Comparison of ENCODE assay signal across 8 cellular contexts in the genomic region with DNA sequence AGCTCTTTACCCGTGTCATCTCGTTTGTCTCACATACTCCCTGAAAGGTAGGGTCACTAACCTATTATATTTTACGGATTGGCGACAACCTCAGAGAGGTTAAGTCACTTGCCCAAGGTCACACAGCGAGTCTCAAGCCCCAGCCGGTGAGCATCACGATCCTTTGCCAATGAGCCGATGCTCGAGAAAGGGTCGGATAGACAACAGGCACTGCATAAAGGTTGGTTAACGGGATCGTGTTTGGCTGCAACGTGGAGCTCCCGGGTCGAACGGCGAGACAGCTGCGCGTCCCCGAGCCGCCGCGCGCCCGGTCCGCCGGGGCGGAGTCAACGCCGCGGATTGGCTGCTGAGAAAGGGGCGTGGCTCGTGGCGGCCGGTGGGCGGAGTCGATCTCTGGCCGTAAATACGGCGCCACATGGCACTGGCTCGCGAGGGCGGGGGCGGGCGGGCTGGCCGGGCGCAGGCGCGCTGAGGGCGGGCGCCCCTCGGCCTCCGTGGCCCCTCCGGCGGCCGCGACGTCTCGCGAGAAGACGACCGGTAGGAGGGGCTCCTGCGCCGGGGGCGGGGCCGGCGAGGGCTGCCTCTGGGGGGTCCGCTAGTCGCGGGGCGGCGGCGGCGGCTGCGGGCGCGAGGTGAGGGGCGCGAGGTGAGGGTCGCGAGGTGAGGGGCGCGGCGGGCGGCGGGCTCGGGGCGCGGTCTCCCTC. TPM values are rescaled to one million over a fixed set of nuclear protein-coding genes. Genes with fewer than 3 reads are reported as not detected.
DNase-seq lines count a peak whose midpoint lies in the region; ATAC-seq and TF ChIP-seq lines count a peak whose summit lies in the region.

A gene (plus strand): TSS at position 598 of the 704 bp plus-strand sequence. CDS start 29,029 bp downstream, outside the sequence.

- H3K36me3 Mint-ChIP-seq in activated naive CD4-positive, alpha-beta T cell treated with anti-CD3 and anti-CD28 coated beads, Interleukin-2, amount 50 U/mL, for 72 hours = peaks cover 5 to 15% of the 10 kb centered on the region in 2 donors

- H3K9me3 Mint-ChIP-seq in activated naive CD4-positive, alpha-beta T cell treated with anti-CD3 and anti-CD28 coated beads, Interleukin-2, amount 50 U/mL, for 72 hours = peaks cover 0 to 4% of the 10 kb centered on the region in 2 donors

- peak; percentile 96 for TF ChIP-seq POLR2A in NB4 (IDR thresholded peaks at IDR 0.05; ENCODE audit: extremely low read depth, insufficient read length)

- H3K4me3 ChIP-seq in HEK293 (ENCODE audit: low read depth, low read length) (peak within 1 kb of the TSS; percentile 74), NB4 (ENCODE audit: low read depth, low read length) (peak within 1 kb of the TSS; percentile 93)

- POLR2A ChIA-PET in HEK293 (lab: Yijun Ruan, JAX) = interaction anchor here (0.7 to 1.9 kb wide), 5 partner anchors 10 to 119 kb away, joined by 3 to 11 read pairs (median 4); a partner anchor contains a TSS

- H3K36me3 ChIP-seq in HEK293 (ENCODE audit: control insufficient read depth in 2 of 2, insufficient read depth in 1 of 2, low read length in 2 of 2) = no peaks in the 10 kb centered on the region

- TF ChIP-seq CTCF in HEK293 (tag by site-specific recombination; IDR thresholded peaks at IDR 0.05) (no peak), NB4 (IDR thresholded peaks at IDR 0.05; ENCODE audit: low read depth, low read length) (no peak), subcutaneous adipose tissue (IDR thresholded peaks at IDR 0.05; ENCODE audit: low read depth) (no peak)

- CTCF ChIA-PET in HEK293 (lab: Yijun Ruan, JAX) = no interaction called here

- H3K4me1 ChIP-seq in HEK293 (ENCODE audit: control insufficient read depth, insufficient read depth, low read length) = peaks cover 6% of the 10 kb centered on the region

- H3K27ac ChIP-seq in HEK293 (ENCODE audit: extremely low read depth, low read depth, low read length) = peak within 1 kb of the TSS; percentile 68; the same call in 1 of the 2 replicates

- H3K27ac Mint-ChIP-seq in activated naive CD4-positive, alpha-beta T cell treated with anti-CD3 and anti-CD28 coated beads, Interleukin-2, amount 50 U/mL, for 72 hours = peak within 1 kb of the TSS in 1 of 2 donors; percentile 65

- no peaks in the 10 kb centered on the region for H3K9me3 ChIP-seq in HEK293 (ENCODE audit: control insufficient read depth, insufficient read depth, low read depth, low read length)

- peak; percentile 95 for DNase-seq in ELR (ENCODE audit: low read depth)
- DNase-seq in NB4 (ENCODE audit: low read depth) = peak; percentile 97
- peak; percentile 57 for DNase-seq in SKM-1 (lab: John Stamatoyannopoulos, UW; ENCODE audit: unreplicated experiment)
- peak; percentile 90 to 95 for DNase-seq in activated naive CD4-positive, alpha-beta T cell treated with anti-CD3 and anti-CD28 coated beads, Interleukin-2, amount 50 U/mL, for 72 hours (ENCODE audit: low spot score in 2 of 2)
- peak; percentile 91 for DNase-seq in globus pallidus (ENCODE audit: low spot score)
- peak; percentile 38 for DNase-seq in non-pigmented ciliary epithelial cell (ENCODE audit: low read depth)

- ATAC-seq in activated naive CD4-positive, alpha-beta T cell treated with anti-CD3 and anti-CD28 coated beads, Interleukin-2, amount 50 U/mL, for 72 hours = peak; percentile 57 to 68

TF ChIP-seq in HEK293, 187 proteins besides CTCF, POLR2A, EP300 and RAD21 (continues in another document):
- TF ChIP-seq ZEB2 (tag by site-specific recombination; IDR thresholded peaks at IDR 0.05) (peak; percentile 54; the same call in 1 of the 2 replicates), ZNF501 (tag by site-specific recombination; IDR thresholded peaks at IDR 0.05) (peak; percentile 51; the same call in 1 of the 2 replicates), ZNF560 (tag by site-specific recombination; IDR thresholded peaks at IDR 0.05; ENCODE audit: borderline replicate concordance) (no peak), ZNF324 (tag by site-specific recombination; IDR thresholded peaks at IDR 0.05) (peak; percentile 54; the same call in 1 of the 2 replicates), ZNF768 (tag by site-specific recombination; IDR thresholded peaks at IDR 0.05) (peak; percentile 99; the same call in 1 of the 2 replicates), ZNF335 (tag by site-specific recombination; conservative IDR thresholded peaks at IDR 0.05) (peak; percentile 28; the same call in 1 of the 2 replicates), ZSCAN30 (tag by site-specific recombination; IDR thresholded peaks at IDR 0.05) (no peak), GLIS2 (tag by site-specific recombination; IDR thresholded peaks at IDR 0.05) (no peak), KLF8 (tag by site-specific recombination; IDR thresholded peaks at IDR 0.05) (peak; percentile 41; the same call in 1 of the 2 replicates), SP3 (tag by site-specific recombination; IDR thresholded peaks at IDR 0.05) (peak; percentile 42; the same call in 1 of the 2 replicates), ZBTB17 (tag by site-specific recombination; IDR thresholded peaks at IDR 0.05) (peak; percentile 69), ZFP3 (tag by site-specific recombination; IDR thresholded peaks at IDR 0.05; ENCODE audit: low read depth) (peak; percentile 53; the same call in 1 of the 2 replicates), ZNF776 (tag by site-specific recombination; IDR thresholded peaks at IDR 0.05; ENCODE audit: borderline replicate concordance) (no peak), ZBTB7A (tag by site-specific recombination; IDR thresholded peaks at IDR 0.05; ENCODE audit: low read depth) (no peak), SP2 (tag by site-specific recombination; IDR thresholded peaks at IDR 0.05) (peak; percentile 51; the same call in 1 of the 2 replicates), MZF1 (tag by site-specific recombination; IDR thresholded peaks at IDR 0.05; ENCODE audit: borderline replicate concordance) (peak; percentile 45; the same call in 1 of the 2 replicates)
- TF ChIP-seq, protein P1, sequence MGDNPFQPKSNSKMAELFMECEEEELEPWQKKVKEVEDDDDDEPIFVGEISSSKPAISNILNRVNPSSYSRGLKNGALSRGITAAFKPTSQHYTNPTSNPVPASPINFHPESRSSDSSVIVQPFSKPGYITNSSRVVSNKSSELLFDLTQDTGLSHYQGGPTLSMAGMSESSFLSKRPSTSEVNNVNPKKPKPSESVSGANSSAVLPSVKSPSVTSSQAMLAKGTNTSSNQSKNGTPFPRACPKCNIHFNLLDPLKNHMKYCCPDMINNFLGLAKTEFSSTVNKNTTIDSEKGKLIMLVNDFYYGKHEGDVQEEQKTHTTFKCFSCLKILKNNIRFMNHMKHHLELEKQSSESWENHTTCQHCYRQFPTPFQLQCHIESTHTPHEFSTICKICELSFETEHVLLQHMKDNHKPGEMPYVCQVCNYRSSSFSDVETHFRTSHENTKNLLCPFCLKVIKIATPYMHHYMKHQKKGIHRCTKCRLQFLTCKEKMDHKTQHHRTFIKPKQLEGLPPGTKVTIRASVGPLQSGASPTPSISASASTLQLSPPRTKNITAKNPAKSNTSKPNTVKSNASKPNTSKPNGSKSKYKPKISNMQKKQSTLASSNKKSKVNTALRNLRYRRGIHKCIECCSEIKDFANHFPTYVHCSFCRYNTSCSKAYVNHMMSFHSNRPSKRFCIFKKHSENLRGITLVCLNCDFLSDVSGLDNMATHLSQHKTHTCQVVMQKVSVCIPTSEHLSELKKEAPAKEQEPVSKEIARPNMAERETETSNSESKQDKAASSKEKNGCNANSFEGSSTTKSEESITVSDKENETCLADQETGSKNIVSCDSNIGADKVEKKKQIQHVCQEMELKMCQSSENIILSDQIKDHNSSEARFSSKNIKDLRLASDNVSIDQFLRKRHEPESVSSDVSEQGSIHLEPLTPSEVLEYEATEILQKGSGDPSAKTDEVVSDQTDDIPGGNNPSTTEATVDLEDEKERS (tag by site-specific recombination; IDR thresholded peaks at IDR 0.05) = 0 out of 2 replicates have a peak, but pooled peaks have one; percentile 10
- TF ChIP-seq, protein P2, sequence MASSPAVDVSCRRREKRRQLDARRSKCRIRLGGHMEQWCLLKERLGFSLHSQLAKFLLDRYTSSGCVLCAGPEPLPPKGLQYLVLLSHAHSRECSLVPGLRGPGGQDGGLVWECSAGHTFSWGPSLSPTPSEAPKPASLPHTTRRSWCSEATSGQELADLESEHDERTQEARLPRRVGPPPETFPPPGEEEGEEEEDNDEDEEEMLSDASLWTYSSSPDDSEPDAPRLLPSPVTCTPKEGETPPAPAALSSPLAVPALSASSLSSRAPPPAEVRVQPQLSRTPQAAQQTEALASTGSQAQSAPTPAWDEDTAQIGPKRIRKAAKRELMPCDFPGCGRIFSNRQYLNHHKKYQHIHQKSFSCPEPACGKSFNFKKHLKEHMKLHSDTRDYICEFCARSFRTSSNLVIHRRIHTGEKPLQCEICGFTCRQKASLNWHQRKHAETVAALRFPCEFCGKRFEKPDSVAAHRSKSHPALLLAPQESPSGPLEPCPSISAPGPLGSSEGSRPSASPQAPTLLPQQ (tag by site-specific recombination; IDR thresholded peaks at IDR 0.05) = peak; percentile 50; the same call in 1 of the 2 replicates
- TF ChIP-seq, protein P3, sequence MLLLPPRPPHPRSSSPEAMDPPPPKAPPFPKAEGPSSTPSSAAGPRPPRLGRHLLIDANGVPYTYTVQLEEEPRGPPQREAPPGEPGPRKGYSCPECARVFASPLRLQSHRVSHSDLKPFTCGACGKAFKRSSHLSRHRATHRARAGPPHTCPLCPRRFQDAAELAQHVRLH (tag by site-specific recombination; IDR thresholded peaks at IDR 0.05) = peak; percentile 93
- TF ChIP-seq, protein P4, sequence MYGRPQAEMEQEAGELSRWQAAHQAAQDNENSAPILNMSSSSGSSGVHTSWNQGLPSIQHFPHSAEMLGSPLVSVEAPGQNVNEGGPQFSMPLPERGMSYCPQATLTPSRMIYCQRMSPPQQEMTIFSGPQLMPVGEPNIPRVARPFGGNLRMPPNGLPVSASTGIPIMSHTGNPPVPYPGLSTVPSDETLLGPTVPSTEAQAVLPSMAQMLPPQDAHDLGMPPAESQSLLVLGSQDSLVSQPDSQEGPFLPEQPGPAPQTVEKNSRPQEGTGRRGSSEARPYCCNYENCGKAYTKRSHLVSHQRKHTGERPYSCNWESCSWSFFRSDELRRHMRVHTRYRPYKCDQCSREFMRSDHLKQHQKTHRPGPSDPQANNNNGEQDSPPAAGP (tag by site-specific recombination; IDR thresholded peaks at IDR 0.05) = peak; percentile 18; the same call in 1 of the 2 replicates

RNA-seq across cellular contexts. Expression of the gene that starts here (rescaled TPM):
- total RNA-seq in activated naive CD4-positive, alpha-beta T cell treated with anti-CD3 and anti-CD28 coated beads, Interleukin-2, amount 50 U/mL, for 72 hours = 1 to 10 TPM; 1.3 to 2.6 TPM
- total RNA-seq in subcutaneous adipose tissue = 10 to 100 TPM in 3 of 4 donors, 1 to 10 TPM in 1; 5.2 to 26.0 (median 13.8) TPM

Comparison
In these comparisons a context has a peak if more than half of its experiments do, and no peak if none do; other contexts are left out.
1. Peak in every context shown above with its lines: DNase-seq, ATAC-seq, H3K4me3 ChIP-seq and H3K27ac ChIP-seq.
2. DNase-seq: peak in every context shown above with its lines; median percentile 97 in NB4; 95 in ELR; 92 in activated naive CD4-positive, alpha-beta T cell treated with anti-CD3 and anti-CD28 coated beads, Interleukin-2, amount 50 U/mL, for 72 hours; 91 in globus pallidus; 57 in SKM-1; 38 in non-pigmented ciliary epithelial cell.